In the genomic region with DNA sequence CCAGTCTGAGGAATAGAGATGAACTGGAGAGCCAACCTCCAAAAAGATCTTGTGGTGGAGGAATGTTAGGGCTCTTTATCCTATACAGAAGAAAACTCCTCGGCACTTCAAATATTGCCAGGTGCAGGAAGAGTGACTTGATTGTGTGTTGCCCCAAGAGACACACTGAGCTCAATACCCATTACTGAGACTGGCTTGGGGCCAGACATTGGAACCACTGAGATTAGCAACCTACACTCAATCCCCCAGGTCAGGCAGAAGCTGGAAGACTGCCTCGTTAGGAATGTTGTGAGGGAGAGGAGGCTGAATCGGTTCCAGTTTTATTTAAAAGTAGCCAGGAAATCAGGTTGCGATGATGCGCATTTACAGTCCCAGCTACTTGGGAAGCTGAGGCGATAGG, we compare ENCODE assay signal across 18 cellular contexts. TPM values are rescaled to one million over a fixed set of nuclear protein-coding genes. Genes with fewer than 3 reads are reported as not detected.
A peak's percentile ranks its signal among the peaks of the same experiment; 100 is the strongest.
DNase-seq lines count a peak whose midpoint lies in the region; ATAC-seq and TF ChIP-seq lines count a peak whose summit lies in the region.
"Had no signal": no experiment of that assay in that cellular context is flagged by ENCODE, and none has a peak within 500 bp of the region (broad histone marks: within the 10 kb centered on the region; RNA-seq: fewer than 3 reads in every experiment).

No MANE protein-coding gene starts in this region.

- no peaks in the 10 kb centered on the region for H3K9me3 ChIP-seq in cardiac muscle cell (ENCODE audit: low read depth)
- no peaks in the 10 kb centered on the region for H3K9me3 ChIP-seq in right cardiac atrium (ENCODE audit: control insufficient read depth, low read length)
- H3K9me3 ChIP-seq in HAP-1 = no peaks in the 10 kb centered on the region
- H3K9me3 ChIP-seq: adrenal gland, testis had no signal

- no peaks in the 10 kb centered on the region for H3K27me3 Mint-ChIP-seq in mesothelial cell of epicardium (ENCODE audit: low read depth)

- intact Hi-C loops in right cardiac atrium (cut with DNase I) = no loop called here

- ATAC-seq in right cardiac atrium (no peak), GM18517 (IDR thresholded peaks at IDR 0.05; ENCODE audit: unreplicated experiment) (no peak)
- ATAC-seq: activated CD4-positive, CD25-positive, alpha-beta regulatory T cell treated with anti-CD3 and anti-CD28 coated beads, Interleukin-2, amount 50 U/mL, for 24 hours; esophagus mucosa; sciatic nerve had no signal

- H3K36me3 Mint-ChIP-seq in mesothelial cell of epicardium = peaks cover 35% of the 10 kb centered on the region

- no peak for TF ChIP-seq CTCF in cardiac muscle cell (IDR thresholded peaks at IDR 0.05; ENCODE audit: low read depth, low read length)
- TF ChIP-seq CTCF in RWPE1 (conservative IDR thresholded peaks at IDR 0.05; ENCODE audit: low read depth) = no peak
- no peak for TF ChIP-seq CTCF in mesothelial cell of epicardium (IDR thresholded peaks at IDR 0.05; ENCODE audit: unreplicated experiment)

- POLR2A ChIA-PET in RWPE1 (lab: Yijun Ruan, JAX; ENCODE audit: low non-redundant PET) = no interaction called here

- H3K27ac ChIP-seq in cardiac muscle cell = peak overlapping the region; percentile 23
- H3K27ac ChIP-seq in right cardiac atrium (ENCODE audit: low read length) = no peak overlapping the region
- H3K27ac ChIP-seq in RWPE1 = peak overlapping the region; percentile 44
- H3K27ac ChIP-seq: adrenal gland, KMS-11, testis had no signal

- H3K4me3 ChIP-seq in cardiac muscle cell = no peak overlapping the region
- H3K4me3 ChIP-seq in right cardiac atrium (ENCODE audit: low read length) = no peak overlapping the region
- no peak overlapping the region for H3K4me3 ChIP-seq in H7 (ENCODE audit: insufficient read depth, low read depth, low read length)
- no peak overlapping the region for H3K4me3 ChIP-seq in HAP-1
- H3K4me3 ChIP-seq: adrenal gland, testis had no signal

- no peaks in the 10 kb centered on the region for H3K9me3 Mint-ChIP-seq in mesothelial cell of epicardium

- peaks cover 16% of the 10 kb centered on the region for H3K4me1 Mint-ChIP-seq in mesothelial cell of epicardium

- 57% methylated on average over 6 of the region's 6 CpGs for WGBS in right cardiac atrium

- DNase-seq in cardiac muscle cell (ENCODE audit: low read depth in 1 of 2, low spot score in 1 of 2) (no peak), right cardiac atrium (no peak), RWPE1 (ENCODE audit: low spot score) (no peak), mesothelial cell of epicardium (ENCODE audit: low spot score in 2 of 2, unreplicated experiment in 2 of 2) (no peak), H7 (no peak), HAP-1 (ENCODE audit: low spot score in 2 of 2) (no peak)
- DNase-seq: adrenal gland, MV-4-11, NCI-H187 treated with DMSO at 0.1 percent for 48 hours, NCI-H510A treated with DMSO at 0.1 percent for 48 hours, RPMI8226, T-helper 9 cell, testis had no signal

- in situ Hi-C loops in HAP-1 (cut with MboI; ENCODE audit: low sequenced_read_pairs) = no loop called here

- peak overlapping the region; percentile 52 for H3K27ac Mint-ChIP-seq in mesothelial cell of epicardium

- H3K4me1 ChIP-seq in cardiac muscle cell (ENCODE audit: low read depth) (no peaks in the 10 kb centered on the region), right cardiac atrium (ENCODE audit: control insufficient read depth, insufficient read depth, low read length) (no peaks in the 10 kb centered on the region), HAP-1 (peaks cover 4% of the 10 kb centered on the region; the same call in 1 of the 2 replicates)

- H3K4me3 Mint-ChIP-seq in mesothelial cell of epicardium = no peak overlapping the region

- H3K36me3 ChIP-seq in cardiac muscle cell (peaks cover 35% of the 10 kb centered on the region), H7 (replicated peaks; ENCODE audit: control insufficient read depth, insufficient read depth, low read length) (peaks cover 35% of the 10 kb centered on the region), HAP-1 (replicated peaks) (peaks cover 67% of the 10 kb centered on the region)

- H3K27me3 ChIP-seq in cardiac muscle cell (no peaks in the 10 kb centered on the region), right cardiac atrium (ENCODE audit: control insufficient read depth, insufficient read depth) (no peaks in the 10 kb centered on the region), H7 (ENCODE audit: control insufficient read depth, insufficient read depth, low read length) (no peaks in the 10 kb centered on the region), HAP-1 (ENCODE audit: low read depth) (no peaks in the 10 kb centered on the region)
- H3K27me3 ChIP-seq: adrenal gland, testis had no signal

- CTCF ChIA-PET in RWPE1 (lab: Yijun Ruan, JAX) = no interaction called here

RNA-seq across cellular contexts. Expression of gene SGSM3, which starts 2.4 kb away (rescaled TPM):
- 85.2 and 96.0 TPM in 2 replicates for total RNA-seq in cardiac muscle cell
- polyA plus RNA-seq in cardiac muscle cell = 115 and 152 TPM in 2 replicates
- 10 to 100 TPM; 40.0 to 51.5 (median 46.6) TPM for total RNA-seq in right cardiac atrium
- polyA plus RNA-seq in right cardiac atrium = 56.4 TPM
- total RNA-seq in mesothelial cell of epicardium = 93.4 to 101 TPM (median 100 TPM) in 3 replicates
- total RNA-seq in H7 (2014; rRNA removed; shearing (Covaris generic)) = 75.9 and 113 TPM in 2 replicates

RNA-seq across cellular contexts. Expression of gene ADSL, which starts 21.7 kb away (rescaled TPM):
- total RNA-seq in cardiac muscle cell (110 and 138 TPM in 2 replicates), right cardiac atrium (10 to 100 TPM; 35.9 to 51.0 (median 39.9) TPM), mesothelial cell of epicardium (73.4 to 77.8 TPM (median 77.7 TPM) in 3 replicates)
- polyA plus RNA-seq in cardiac muscle cell (85.2 and 116 TPM in 2 replicates), right cardiac atrium (31.7 TPM)
- total RNA-seq in H7 (2014; rRNA removed; shearing (Covaris generic)) = 208 and 251 TPM in 2 replicates
